ENCODE assay signal across 17 cellular contexts in genomic region chr3:43695443-43695842, GRCh38. TPM values are rescaled to one million over a fixed set of nuclear protein-coding genes. Genes with fewer than 3 reads are reported as not detected.
DNase-seq lines count a peak whose midpoint lies in the region; ATAC-seq and TF ChIP-seq lines count a peak whose summit lies in the region.
"Had no signal": no experiment of that assay in that cellular context is flagged by ENCODE, and none has a peak within 500 bp of the region (broad histone marks: within the 10 kb centered on the region; RNA-seq: fewer than 3 reads in every experiment).

No MANE protein-coding gene starts in this region.

- peak; percentile 85 for DNase-seq in SIG-M5 treated with dmso at 0.1 percent for 504 hours (lab: John Stamatoyannopoulos, UW; ENCODE audit: unreplicated experiment)
- DNase-seq in SIG-M5 (lab: John Stamatoyannopoulos, UW): no peak
- DNase-seq in PC-3: peak; percentile 17
- peak; percentile 80 for DNase-seq in fibroblast of gingiva (ENCODE audit: low read depth)
- no peak for DNase-seq in spleen
- DNase-seq in osteoblast (ENCODE audit: insufficient read length, low spot score, missing footprints): no peak
- DNase-seq: dermis blood vessel endothelial cell; DMS79; glutamatergic neuron; HFFc6; NCI-H69; SJCRH30; stimulated activated CD4-positive, alpha-beta T cell treated with anti-CD3 and anti-CD28 coated beads, Interleukin-12 subunit alpha, Interleukin-12 subunit beta, amount 100 ng/mL, for 4 hours; transverse colon had no signal

- no peak for TF ChIP-seq POLR2A in spleen (IDR thresholded peaks at IDR 0.05)

- H3K79me2 ChIP-seq in PC-3 (ENCODE audit: low read length) (peaks cover 85% of the 10 kb centered on the region), osteoblast (ENCODE audit: insufficient read depth, low read length) (peaks cover 83% of the 10 kb centered on the region)

- H3K27ac ChIP-seq in PC-3 (ENCODE audit: low read length): no peak overlapping the region
- peak overlapping the region in 6 of 8 donors; percentile 32 to 95 (median 70) for H3K27ac ChIP-seq in spleen
- no peak overlapping the region for H3K27ac ChIP-seq in osteoblast (ENCODE audit: low read depth, low read length)
- H3K27ac ChIP-seq: 22Rv1, SJCRH30 had no signal

- CTCF ChIA-PET in PC-3 (lab: Charles Lee): no interaction called here

- H3K4me2 ChIP-seq in PC-3 (ENCODE audit: low read length) (no peak overlapping the region), osteoblast (ENCODE audit: insufficient read depth, low read length) (no peak overlapping the region)

- H3K9me2 ChIP-seq in PC-3 (replicated peaks; ENCODE audit: low read length): no peaks in the 10 kb centered on the region

- intact Hi-C loops in PC-3 (cut with micrococcal nuclease): no loop called here
- intact Hi-C loops in spleen (cut with DNase I; ENCODE audit: low total_unique reads): no loop called here

- WGBS in spleen, 5 donors: 52 to 75% (median 70%) methylated on average over 2 of the region's 2 CpGs

- H3K36me3 ChIP-seq in PC-3 (ENCODE audit: low read depth, low read length) (no peaks in the 10 kb centered on the region; the same call in 1 of the 2 replicates), spleen (peaks cover 0 to 15% (median 0%) of the 10 kb centered on the region in 6 donors), osteoblast (ENCODE audit: insufficient read depth, low read length) (no peaks in the 10 kb centered on the region)
- H3K36me3 ChIP-seq: SJCRH30, transverse colon had no signal

- H2AFZ ChIP-seq in PC-3 (ENCODE audit: low read length) (no peak overlapping the region), osteoblast (ENCODE audit: low read length) (no peak overlapping the region)

- H3K4me1 ChIP-seq in PC-3 (ENCODE audit: insufficient read depth, low read length): peaks cover 28% of the 10 kb centered on the region
- peaks cover 2 to 61% (median 16%) of the 10 kb centered on the region in 6 donors for H3K4me1 ChIP-seq in spleen
- peaks cover 16% of the 10 kb centered on the region for H3K4me1 ChIP-seq in osteoblast (ENCODE audit: insufficient read depth, low read length)
- H3K4me1 ChIP-seq: SJCRH30 had no signal

- H3K9ac ChIP-seq in PC-3 (ENCODE audit: low read length): no peak overlapping the region

- ATAC-seq in PC-3 (no peak), GM18520 (IDR thresholded peaks at IDR 0.05; ENCODE audit: unreplicated experiment) (no peak), HG02623 (IDR thresholded peaks at IDR 0.05; ENCODE audit: unreplicated experiment) (no peak)

- H4K20me1 ChIP-seq in PC-3 (ENCODE audit: low read length) (peaks cover 22% of the 10 kb centered on the region; the same call in 1 of the 2 replicates), osteoblast (ENCODE audit: insufficient read depth, low read length) (peaks cover 4% of the 10 kb centered on the region)

- TF ChIP-seq CTCF in PC-3 (conservative IDR thresholded peaks at IDR 0.05; ENCODE audit: low read depth, low read length) (no peak), spleen (IDR thresholded peaks at IDR 0.05 in 8 of 11, conservative IDR thresholded peaks at IDR 0.05 in 3 of 11) (no peak), osteoblast (IDR thresholded peaks at IDR 0.05; ENCODE audit: extremely low read depth, low read depth, low read length) (no peak)

- POLR2A ChIA-PET in PC-3 (lab: Charles Lee; ENCODE audit: unreplicated experiment): no interaction called here

- no peaks in the 10 kb centered on the region for H3K9me3 ChIP-seq in PC-3 (ENCODE audit: low read length)
- no peaks in the 10 kb centered on the region for H3K9me3 ChIP-seq in spleen
- H3K9me3 ChIP-seq in osteoblast (ENCODE audit: low read depth, low read length): no peaks in the 10 kb centered on the region
- H3K9me3 ChIP-seq: SJCRH30, transverse colon had no signal

- H3K4me3 ChIP-seq in PC-3 (ENCODE audit: low read length) (no peak overlapping the region), spleen (no peak overlapping the region), osteoblast (ENCODE audit: insufficient read depth, low read length) (no peak overlapping the region)
- H3K4me3 ChIP-seq: SJCRH30, transverse colon had no signal

- BruUV-seq in PC-3 (replicated peaks; lab: Mats Ljungman, UMichigan): no TSS peak

- no peaks in the 10 kb centered on the region for H3F3A ChIP-seq in PC-3 (ENCODE audit: low read length, unreplicated experiment)

- H3K27me3 ChIP-seq in PC-3 (ENCODE audit: low read length) (no peaks in the 10 kb centered on the region), spleen (replicated peaks in 1 of 7) (no peaks in the 10 kb centered on the region), osteoblast (ENCODE audit: insufficient read depth, low read length) (no peaks in the 10 kb centered on the region)
- H3K27me3 ChIP-seq: SJCRH30, transverse colon had no signal

RNA-seq across cellular contexts. Expression of gene ABHD5, which starts 4.7 kb away (rescaled TPM):
- 27.1 and 29.5 TPM in 2 replicates for total RNA-seq in PC-3 (2014; rRNA removed)
- total RNA-seq in spleen: 10 to 100 TPM; 14.4 to 44.8 (median 26.2) TPM
- polyA plus RNA-seq in spleen: 1 to 10 TPM; 2.6 to 6.0 (median 4.2) TPM
- 37.6 and 45.1 TPM in 2 replicates for total RNA-seq in osteoblast

Comparison
In these comparisons a context has a peak if more than half of its experiments do, and no peak if none do; other contexts are left out.
1. DNase-seq: peak in SIG-M5 treated with dmso at 0.1 percent for 504 hours (single experiment), PC-3 (single experiment) and fibroblast of gingiva (single experiment); none in SIG-M5 (single experiment), spleen (single experiment) and osteoblast (single experiment).
2. H3K27ac ChIP-seq: peak in spleen (6 of 8); none in PC-3 (single experiment) and osteoblast (single experiment).